ENCODE assay signal across 26 cellular contexts in the genomic region with DNA sequence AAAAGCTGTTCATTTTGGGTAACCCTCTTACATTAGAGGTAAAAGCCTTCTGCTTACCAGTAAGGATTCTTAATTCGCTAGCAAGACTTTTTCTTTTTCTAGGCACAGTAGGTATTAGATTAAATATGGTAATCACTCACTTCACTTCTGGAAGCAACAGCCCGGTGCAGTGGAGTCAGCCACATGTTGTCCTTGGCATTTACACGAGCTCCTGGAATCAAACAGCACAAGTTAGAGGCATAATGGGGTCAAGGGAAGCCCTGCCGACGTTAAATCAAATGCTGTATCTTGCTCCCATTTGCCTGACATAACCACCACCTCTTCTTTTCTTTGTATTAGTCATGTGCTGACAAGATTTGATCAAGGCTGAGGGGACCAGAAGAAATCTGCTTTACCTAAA.
DNase-seq lines count a peak whose midpoint lies in the region; ATAC-seq, FAIRE-seq and TF ChIP-seq lines count a peak whose summit lies in the region.
"Had no signal": no experiment of that assay in that cellular context is flagged by ENCODE, and none has a peak within 500 bp of the region (broad histone marks: within the 10 kb centered on the region; RNA-seq: fewer than 3 reads in every experiment).

No MANE protein-coding gene starts in this region.

- TF ChIP-seq CTCF in bronchial epithelial cell (IDR thresholded peaks at IDR 0.05; ENCODE audit: insufficient read depth, low read length, severe bottlenecking): no peak
- no peak for TF ChIP-seq CTCF in HFFc6 (IDR thresholded peaks at IDR 0.05)
- no peak for TF ChIP-seq CTCF in MM.1S (IDR thresholded peaks at IDR 0.05; ENCODE audit: low read length)

- peak overlapping the region; percentile 15 to 69 for H3K4me3 Mint-ChIP-seq in activated T-cell treated with anti-CD3 and anti-CD28 coated beads, Interleukin-2, amount 50 U/mL, for 72 hours
- H3K4me3 Mint-ChIP-seq in IgD-negative memory B cell: peak overlapping the region in 2 of 4 donors; percentile 77 to 79
- peak overlapping the region; percentile 29 for H3K4me3 Mint-ChIP-seq in stimulated activated effector memory CD8-positive, alpha-beta T cell treated with anti-CD3 and anti-CD28 coated beads, Interleukin-12 subunit alpha, Interleukin-12 subunit beta, amount 100 ng/mL, for 72 hours
- no peak overlapping the region for H3K4me3 Mint-ChIP-seq in HFFc6
- H3K4me3 Mint-ChIP-seq: WTC11 had no signal

- H3K36me3 ChIP-seq in bronchial epithelial cell (ENCODE audit: control insufficient read depth, insufficient read depth, low read length) (no peaks in the 10 kb centered on the region), MM.1S (replicated peaks; ENCODE audit: insufficient read depth, low read length) (no peaks in the 10 kb centered on the region)
- H3K36me3 ChIP-seq: gastrocnemius medialis, SJSA1 had no signal

- no peak overlapping the region for H3K4me2 ChIP-seq in MM.1S (ENCODE audit: low read depth, low read length)
- H3K4me2 ChIP-seq: PC-9 had no signal

- peaks cover 3 to 25% of the 10 kb centered on the region in 2 donors for H3K36me3 Mint-ChIP-seq in activated T-cell treated with anti-CD3 and anti-CD28 coated beads, Interleukin-2, amount 50 U/mL, for 72 hours (ENCODE audit: insufficient read depth in 2 of 2)
- H3K36me3 Mint-ChIP-seq in IgD-negative memory B cell: peaks cover 16% of the 10 kb centered on the region
- peaks cover 74% of the 10 kb centered on the region for H3K36me3 Mint-ChIP-seq in stimulated activated effector memory CD8-positive, alpha-beta T cell treated with anti-CD3 and anti-CD28 coated beads, Interleukin-12 subunit alpha, Interleukin-12 subunit beta, amount 100 ng/mL, for 72 hours
- no peaks in the 10 kb centered on the region for H3K36me3 Mint-ChIP-seq in HFFc6 (ENCODE audit: low read depth)
- H3K36me3 Mint-ChIP-seq: WTC11 had no signal

- H3K27ac Mint-ChIP-seq in activated T-cell treated with anti-CD3 and anti-CD28 coated beads, Interleukin-2, amount 50 U/mL, for 72 hours: peak overlapping the region; percentile 82
- H3K27ac Mint-ChIP-seq in IgD-negative memory B cell (peak overlapping the region; percentile 81 to 87 (median 82)), HFFc6 (no peak overlapping the region)
- H3K27ac Mint-ChIP-seq in stimulated activated effector memory CD8-positive, alpha-beta T cell treated with anti-CD3 and anti-CD28 coated beads, Interleukin-12 subunit alpha, Interleukin-12 subunit beta, amount 100 ng/mL, for 72 hours: peak overlapping the region; percentile 83
- H3K27ac Mint-ChIP-seq: WTC11 had no signal

- H3K27me3 ChIP-seq in bronchial epithelial cell (ENCODE audit: control insufficient read depth, insufficient read depth, low read length) (no peaks in the 10 kb centered on the region), MM.1S (replicated peaks; ENCODE audit: insufficient read depth, low read length) (no peaks in the 10 kb centered on the region)
- H3K27me3 ChIP-seq: body of pancreas, gastrocnemius medialis, SJSA1 had no signal

- FAIRE-seq in bronchial epithelial cell (lab: Jason Lieb, UNC): peak; percentile 83
- FAIRE-seq: kidney, urothelium cell line had no signal

- H3K9me3 Mint-ChIP-seq in activated T-cell treated with anti-CD3 and anti-CD28 coated beads, Interleukin-2, amount 50 U/mL, for 72 hours: no peaks in the 10 kb centered on the region
- H3K9me3 Mint-ChIP-seq in IgD-negative memory B cell (no peaks in the 10 kb centered on the region), HFFc6 (no peaks in the 10 kb centered on the region)
- H3K9me3 Mint-ChIP-seq in stimulated activated effector memory CD8-positive, alpha-beta T cell treated with anti-CD3 and anti-CD28 coated beads, Interleukin-12 subunit alpha, Interleukin-12 subunit beta, amount 100 ng/mL, for 72 hours: no peaks in the 10 kb centered on the region
- H3K9me3 Mint-ChIP-seq: T-helper 2 cell treated with Interferon-gamma antibody and Interleukin-4, amounts not matched to agents 5 μg/mL and 100 μg/mL, for 36 hours; WTC11 had no signal

- H4K20me1 ChIP-seq in MM.1S (ENCODE audit: insufficient read depth, low read length): no peaks in the 10 kb centered on the region

- H3K27ac ChIP-seq in MM.1S (ENCODE audit: low read length): no peak overlapping the region
- H3K27ac ChIP-seq: body of pancreas, coronary artery, epithelial cell of prostate, gastrocnemius medialis, HL-60, PC-9, SJSA1 had no signal

- no peaks in the 10 kb centered on the region for H3K9me3 ChIP-seq in MM.1S (replicated peaks; ENCODE audit: insufficient read depth, low read length)
- H3K9me3 ChIP-seq: body of pancreas, gastrocnemius medialis, SJSA1 had no signal

- H3K4me3 ChIP-seq in bronchial epithelial cell (ENCODE audit: low read depth, low read length) (no peak overlapping the region), MM.1S (ENCODE audit: low read length) (no peak overlapping the region)
- H3K4me3 ChIP-seq: body of pancreas, coronary artery, gastrocnemius medialis, PC-9, SJSA1 had no signal

- H2AFZ ChIP-seq in MM.1S (ENCODE audit: low read length): no peak overlapping the region
- H2AFZ ChIP-seq: PC-9 had no signal

- no peaks in the 10 kb centered on the region for H3K9me2 ChIP-seq in MM.1S (replicated peaks; ENCODE audit: insufficient read depth, low read length)

- peak; percentile 35 to 49 for ATAC-seq in activated T-cell treated with anti-CD3 and anti-CD28 coated beads, Interleukin-2, amount 50 U/mL, for 72 hours (replicated peaks in 1 of 2)
- ATAC-seq in stimulated activated effector memory CD8-positive, alpha-beta T cell treated with anti-CD3 and anti-CD28 coated beads, Interleukin-12 subunit alpha, Interleukin-12 subunit beta, amount 100 ng/mL, for 72 hours: peak; percentile 59
- ATAC-seq in GM19397 (IDR thresholded peaks at IDR 0.05; ENCODE audit: unreplicated experiment): no peak
- ATAC-seq: body of pancreas, gastrocnemius medialis, HCT116 had no signal

- no peak for DNase-seq in activated T-cell treated with anti-CD3 and anti-CD28 coated beads, Interleukin-2, amount 50 U/mL, for 72 hours
- DNase-seq in activated T-cell treated with anti-CD3 and anti-CD28 coated beads for 4 hours (no peak), bronchial epithelial cell (ENCODE audit: low read depth) (no peak), HFFc6 (no peak), MM.1S (no peak)
- DNase-seq in stimulated activated effector memory CD8-positive, alpha-beta T cell treated with anti-CD3 and anti-CD28 coated beads, Interleukin-12 subunit alpha, Interleukin-12 subunit beta, amount 100 ng/mL, for 72 hours (ENCODE audit: low spot score in 2 of 2): no peak
- DNase-seq: ACHN, activated gamma-delta T cell treated with Interleukin-2 at 50 U/mL for 16 hours, DND-41, gastrocnemius medialis, kidney, NCI-H1694, NCI-H2227 treated with DMSO at 0.1 percent for 48 hours, PC-9, posterior cingulate gyrus had no signal

- no peak overlapping the region for H3K9ac ChIP-seq in MM.1S (ENCODE audit: low read length)

- H3F3A ChIP-seq in MM.1S (ENCODE audit: insufficient read depth, low read length): no peaks in the 10 kb centered on the region

- H3K4me1 ChIP-seq in MM.1S (ENCODE audit: low read length): no peaks in the 10 kb centered on the region
- H3K4me1 ChIP-seq: gastrocnemius medialis had no signal

- 0 out of 2 replicates have a peak, but pooled peaks cover 6% of the 10 kb centered on the region for H3K79me2 ChIP-seq in MM.1S (ENCODE audit: low read length)

- H3K4me1 Mint-ChIP-seq in activated T-cell treated with anti-CD3 and anti-CD28 coated beads, Interleukin-2, amount 50 U/mL, for 72 hours (ENCODE audit: low read depth): peaks cover 88% of the 10 kb centered on the region
- H3K4me1 Mint-ChIP-seq in IgD-negative memory B cell: peaks cover 70 to 78% (median 73%) of the 10 kb centered on the region in 3 donors
- H3K4me1 Mint-ChIP-seq in stimulated activated effector memory CD8-positive, alpha-beta T cell treated with anti-CD3 and anti-CD28 coated beads, Interleukin-12 subunit alpha, Interleukin-12 subunit beta, amount 100 ng/mL, for 72 hours: peaks cover 83% of the 10 kb centered on the region
- peaks cover 25% of the 10 kb centered on the region for H3K4me1 Mint-ChIP-seq in HFFc6 (ENCODE audit: low read depth)

- no peaks in the 10 kb centered on the region for H3K27me3 Mint-ChIP-seq in activated T-cell treated with anti-CD3 and anti-CD28 coated beads, Interleukin-2, amount 50 U/mL, for 72 hours (ENCODE audit: low read depth)
- H3K27me3 Mint-ChIP-seq in IgD-negative memory B cell: peaks cover 2% of the 10 kb centered on the region
- no peaks in the 10 kb centered on the region for H3K27me3 Mint-ChIP-seq in HFFc6 (ENCODE audit: insufficient read depth)
